In genomic region chr18:48992791-48993555, GRCh38 we compare ENCODE assay signal across 10 cellular contexts. TPM values are rescaled to one million over a fixed set of nuclear protein-coding genes. Genes with fewer than 3 reads are reported as not detected.
DNase-seq lines count a peak whose midpoint lies in the region; ATAC-seq lines count a peak whose summit lies in the region.
"Had no signal": no experiment of that assay in that cellular context is flagged by ENCODE, and none has a peak within 500 bp of the region (broad histone marks: within the 10 kb centered on the region; RNA-seq: fewer than 3 reads in every experiment).

No MANE protein-coding gene starts in this region.

- peak overlapping the region; percentile 61 for H3K4me3 Mint-ChIP-seq in T-helper 17 cell
- peak overlapping the region in 7 of 8 donors; percentile 59 to 83 (median 78) for H3K4me3 Mint-ChIP-seq in naive B cell
- H3K4me3 Mint-ChIP-seq: T-cell had no signal

- H3K36me3 Mint-ChIP-seq in T-helper 17 cell (ENCODE audit: low read depth) (peaks cover 4% of the 10 kb centered on the region), naive B cell (no peaks in the 10 kb centered on the region)
- H3K36me3 Mint-ChIP-seq: T-cell had no signal

- H3K9me3 Mint-ChIP-seq in naive B cell = no peaks in the 10 kb centered on the region
- H3K9me3 Mint-ChIP-seq: T-cell had no signal

- H3K27ac Mint-ChIP-seq in T-helper 17 cell (peak overlapping the region; percentile 94), naive B cell (peak overlapping the region; percentile 58 to 98 (median 92))
- H3K27ac Mint-ChIP-seq: T-cell had no signal

- peaks cover 31% of the 10 kb centered on the region for H3K4me1 Mint-ChIP-seq in T-helper 17 cell
- peaks cover 18 to 24% (median 22%) of the 10 kb centered on the region in 3 donors for H3K4me1 Mint-ChIP-seq in naive B cell

- peak; percentile 74 for ATAC-seq in HG02973 (IDR thresholded peaks at IDR 0.05; ENCODE audit: unreplicated experiment)
- peak; percentile 26 for ATAC-seq in T-helper 17 cell
- peak; percentile 99 for ATAC-seq in naive B cell (ENCODE audit: low read depth in 2 of 2)
- ATAC-seq in GM19035 (IDR thresholded peaks at IDR 0.05; ENCODE audit: unreplicated experiment) = no peak
- ATAC-seq: T-cell had no signal

- DNase-seq in EH (ENCODE audit: low read depth) (peak; percentile 28), T-helper 17 cell (no peak), naive B cell (peak; percentile 84), activated T-cell treated with anti-CD3 and anti-CD28 coated beads for 4 hours (no peak), OCI-M2 (lab: John Stamatoyannopoulos, UW; ENCODE audit: unreplicated experiment) (no peak)
- DNase-seq in activated CD4-positive, alpha-beta T cell treated with anti-CD3 and anti-CD28 coated beads, Interleukin-2, amount 50 U/mL, for 1 hour = no peak
- DNase-seq: aorta had no signal

- peaks cover 10% of the 10 kb centered on the region for H3K27me3 Mint-ChIP-seq in T-helper 17 cell
- no peaks in the 10 kb centered on the region for H3K27me3 Mint-ChIP-seq in naive B cell

- H3K9me3 ChIP-seq in T-helper 17 cell (ENCODE audit: control insufficient read depth, low read length, poor library complexity, severe bottlenecking) = no peaks in the 10 kb centered on the region

RNA-seq across cellular contexts. Expression of gene SMAD7, which starts 42.2 kb away (rescaled TPM):
- total RNA-seq in T-helper 17 cell = 100 to 1,000 TPM; 161 to 181 TPM
- 1 to 10 TPM in 5 of 6 donors, under 1 TPM in 1; 0.47 to 3.7 (median 1.6) TPM for polyA plus RNA-seq in naive B cell (ENCODE audit: low read depth in 6 of 6)

Comparison
In these comparisons a context has a peak if more than half of its experiments do, and no peak if none do; other contexts are left out.
1. DNase-seq: peak in EH (single experiment) and naive B cell (single experiment); none in T-helper 17 cell (0 of 3), activated CD4-positive, alpha-beta T cell treated with anti-CD3 and anti-CD28 coated beads, Interleukin-2, amount 50 U/mL, for 1 hour (single experiment), activated T-cell treated with anti-CD3 and anti-CD28 coated beads for 4 hours (single experiment) and OCI-M2 (single experiment).